ENCODE assay signal across 9 cellular contexts in the genomic region with DNA sequence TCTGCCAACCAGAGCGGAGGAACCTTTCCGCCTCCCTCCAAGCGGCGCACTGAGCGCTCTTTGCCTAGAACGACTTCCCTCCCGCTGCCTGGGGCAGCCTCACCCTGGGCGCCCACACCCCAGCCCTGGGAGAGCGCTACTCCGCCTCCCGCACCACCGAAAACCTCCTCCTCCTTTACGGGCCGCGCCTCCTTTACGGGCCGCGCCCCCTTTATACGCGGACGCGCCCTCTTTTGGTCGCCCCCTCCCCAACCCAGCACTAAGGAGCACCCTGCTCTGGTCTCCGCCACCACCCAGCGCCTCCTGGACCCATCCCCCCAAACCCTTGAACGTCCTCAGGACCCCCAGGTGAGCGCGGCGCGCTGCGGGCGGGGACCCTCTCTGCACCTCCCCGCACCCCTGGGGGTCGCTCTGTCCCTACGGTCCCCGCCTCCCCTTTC. TPM values are rescaled to one million over a fixed set of nuclear protein-coding genes. Genes with fewer than 3 reads are reported as not detected.
DNase-seq lines count a peak whose midpoint lies in the region; ATAC-seq and TF ChIP-seq lines count a peak whose summit lies in the region.
"Had no signal": no experiment of that assay in that cellular context is flagged by ENCODE, and none has a peak within 500 bp of the region (broad histone marks: within the 10 kb centered on the region; RNA-seq: fewer than 3 reads in every experiment).

No MANE protein-coding gene starts in this region.

- TF ChIP-seq POLR2A in thyroid gland (IDR thresholded peaks at IDR 0.05) = no peak

- ATAC-seq in GM23338 (peak; percentile 58), GM19455 (IDR thresholded peaks at IDR 0.05; ENCODE audit: unreplicated experiment) (no peak), HG02840 (IDR thresholded peaks at IDR 0.05; ENCODE audit: low FRiP score, unreplicated experiment) (no peak)
- ATAC-seq: K562 had no signal

- peak overlapping the region; percentile 78 for H3K4me3 Mint-ChIP-seq in GM23338

- H3K4me1 Mint-ChIP-seq in GM23338 = peaks cover 23% of the 10 kb centered on the region

- intact Hi-C loops in colonic mucosa (cut with DNase I) = no loop called here
- intact Hi-C loops in thyroid gland (cut with DNase I) = no loop called here

- H3K27me3 Mint-ChIP-seq in GM23338 (ENCODE audit: insufficient read depth, low read depth, poor library complexity) = peaks cover 33% of the 10 kb centered on the region

- H3K9me2 ChIP-seq in GM23338 (ENCODE audit: insufficient read depth) = no peaks in the 10 kb centered on the region
- H3K9me2 ChIP-seq in neural cell (ENCODE audit: insufficient read depth, low read length) = no peaks in the 10 kb centered on the region

- H3K27ac ChIP-seq in GM23338 (ENCODE audit: low read depth) (no peak overlapping the region), SJSA1 (no peak overlapping the region), colonic mucosa (no peak overlapping the region), neural cell (ENCODE audit: low read length) (peak overlapping the region; percentile 90), thyroid gland (no peak overlapping the region)

- H3K4me2 ChIP-seq in GM23338 (peak overlapping the region; percentile 92), neural cell (ENCODE audit: low read length) (peak overlapping the region; percentile 85)

- peaks cover 14% of the 10 kb centered on the region for H3K4me1 ChIP-seq in GM23338 (ENCODE audit: insufficient read depth)
- H3K4me1 ChIP-seq in SJSA1 (replicated peaks) = peaks cover 24% of the 10 kb centered on the region
- H3K4me1 ChIP-seq in colonic mucosa = no peaks in the 10 kb centered on the region
- H3K4me1 ChIP-seq in thyroid gland = peaks cover 7 to 18% of the 10 kb centered on the region in 2 donors

- H2AFZ ChIP-seq in GM23338 = peak overlapping the region; percentile 91
- H2AFZ ChIP-seq in neural cell (ENCODE audit: low read depth, low read length) = peak overlapping the region; percentile 89

- H3F3A ChIP-seq in GM23338 (replicated peaks; ENCODE audit: low read depth) (no peaks in the 10 kb centered on the region), neural cell (ENCODE audit: insufficient read depth, low read length, poor library complexity, severe bottlenecking) (no peaks in the 10 kb centered on the region)

- TF ChIP-seq RAD21 in neural cell (conservative IDR thresholded peaks at IDR 0.05) = no peak

- H3K27me3 ChIP-seq in GM23338 (ENCODE audit: insufficient read depth) = peaks cover 48% of the 10 kb centered on the region
- peaks cover 89% of the 10 kb centered on the region for H3K27me3 ChIP-seq in SJSA1 (replicated peaks)
- H3K27me3 ChIP-seq in colonic mucosa = peaks cover 40% of the 10 kb centered on the region
- H3K27me3 ChIP-seq in neural cell (ENCODE audit: insufficient read depth, low read depth, low read length) = no peaks in the 10 kb centered on the region
- H3K27me3 ChIP-seq in thyroid gland = peaks cover 9% of the 10 kb centered on the region

- H3K4me3 ChIP-seq in GM23338 = peak overlapping the region; percentile 84
- H3K4me3 ChIP-seq in SJSA1 = peak overlapping the region; percentile 23; the same call in 1 of the 2 replicates
- H3K4me3 ChIP-seq in colonic mucosa = peak overlapping the region; percentile 32
- peak overlapping the region; percentile 97 for H3K4me3 ChIP-seq in neural cell (ENCODE audit: low read length)
- H3K4me3 ChIP-seq in thyroid gland (replicated peaks in 1 of 3) = peak overlapping the region in 1 of 3 donors; percentile 9
- H3K4me3 ChIP-seq: K562 had no signal

- TF ChIP-seq CTCF in GM23338 (conservative IDR thresholded peaks at IDR 0.05; ENCODE audit: low read depth in 2 of 2) (no peak), colonic mucosa (IDR thresholded peaks at IDR 0.05) (no peak), neural cell (IDR thresholded peaks at IDR 0.05; ENCODE audit: poor library complexity, severe bottlenecking) (no peak), thyroid gland (IDR thresholded peaks at IDR 0.05) (no peak)

- H3K9me3 Mint-ChIP-seq in GM23338 = no peaks in the 10 kb centered on the region; the same call in 1 of the 3 replicates

- DNase-seq in GM23338 (ENCODE audit: low spot score) = peak; percentile 76
- no peak for DNase-seq in SJSA1 (ENCODE audit: low read depth in 1 of 2, low spot score in 2 of 2)
- DNase-seq in colonic mucosa = no peak
- DNase-seq in thyroid gland = no peak
- no peak for DNase-seq in HT-29 (ENCODE audit: low spot score)

- no peaks in the 10 kb centered on the region for H3K79me2 ChIP-seq in GM23338 (replicated peaks; ENCODE audit: insufficient read depth)
- peaks cover 58% of the 10 kb centered on the region for H3K79me2 ChIP-seq in neural cell (replicated peaks; ENCODE audit: insufficient read depth, low read length)

- TF ChIP-seq EP300 in neural cell (conservative IDR thresholded peaks at IDR 0.05; ENCODE audit: poor library complexity, severe bottlenecking) = no peak

- no peak overlapping the region for H3K27ac Mint-ChIP-seq in GM23338

- peaks cover 4% of the 10 kb centered on the region; the same call in 1 of the 3 replicates for H3K36me3 Mint-ChIP-seq in GM23338 (ENCODE audit: low read depth)

- H4K20me1 ChIP-seq in GM23338 (replicated peaks; ENCODE audit: insufficient read depth) = no peaks in the 10 kb centered on the region; the same call in 1 of the 2 replicates
- peaks cover 9% of the 10 kb centered on the region for H4K20me1 ChIP-seq in neural cell (ENCODE audit: insufficient read depth)

- H3K9ac ChIP-seq in colonic mucosa (ENCODE audit: low read depth in 2 of 2, low read length in 2 of 2) (peak overlapping the region in 1 of 2 donors; percentile 56), neural cell (ENCODE audit: low read length) (peak overlapping the region; percentile 97)

- H3K36me3 ChIP-seq in GM23338 (ENCODE audit: insufficient read depth) (no peaks in the 10 kb centered on the region), SJSA1 (no peaks in the 10 kb centered on the region), colonic mucosa (no peaks in the 10 kb centered on the region), neural cell (ENCODE audit: insufficient read depth, low read length) (peaks cover 6% of the 10 kb centered on the region), thyroid gland (no peaks in the 10 kb centered on the region)

- no peaks in the 10 kb centered on the region for H3K9me3 ChIP-seq in SJSA1 (replicated peaks)
- no peaks in the 10 kb centered on the region for H3K9me3 ChIP-seq in colonic mucosa
- no peaks in the 10 kb centered on the region for H3K9me3 ChIP-seq in neural cell (ENCODE audit: low read length)
- no peaks in the 10 kb centered on the region for H3K9me3 ChIP-seq in thyroid gland

- 1 to 9% methylated on average over 10 to 24 of the region's 36 CpGs for WGBS in thyroid gland, 2 donors

TF ChIP-seq in GM23338, 12 proteins besides CTCF, POLR2A, EP300 and RAD21:
- TF ChIP-seq POLR2AphosphoS5 (IDR thresholded peaks at IDR 0.05; ENCODE audit: low read depth) (peak; percentile 30; the same call in 1 of the 2 replicates), NANOG (IDR thresholded peaks at IDR 0.05; ENCODE audit: borderline replicate concordance) (no peak)
TF ChIP-seq in GM23338: peak in this region for 1.

TF ChIP-seq in neural cell, 6 proteins besides CTCF, POLR2A, EP300 and RAD21:
- no peak for TF ChIP-seq EZH2 (IDR thresholded peaks at IDR 0.05; ENCODE audit: borderline replicate concordance, insufficient read depth, low read length, poor library complexity, severe bottlenecking)
- no peak for TF ChIP-seq SMC3 (conservative IDR thresholded peaks at IDR 0.05; ENCODE audit: poor library complexity)
- TF ChIP-seq, protein P1, sequence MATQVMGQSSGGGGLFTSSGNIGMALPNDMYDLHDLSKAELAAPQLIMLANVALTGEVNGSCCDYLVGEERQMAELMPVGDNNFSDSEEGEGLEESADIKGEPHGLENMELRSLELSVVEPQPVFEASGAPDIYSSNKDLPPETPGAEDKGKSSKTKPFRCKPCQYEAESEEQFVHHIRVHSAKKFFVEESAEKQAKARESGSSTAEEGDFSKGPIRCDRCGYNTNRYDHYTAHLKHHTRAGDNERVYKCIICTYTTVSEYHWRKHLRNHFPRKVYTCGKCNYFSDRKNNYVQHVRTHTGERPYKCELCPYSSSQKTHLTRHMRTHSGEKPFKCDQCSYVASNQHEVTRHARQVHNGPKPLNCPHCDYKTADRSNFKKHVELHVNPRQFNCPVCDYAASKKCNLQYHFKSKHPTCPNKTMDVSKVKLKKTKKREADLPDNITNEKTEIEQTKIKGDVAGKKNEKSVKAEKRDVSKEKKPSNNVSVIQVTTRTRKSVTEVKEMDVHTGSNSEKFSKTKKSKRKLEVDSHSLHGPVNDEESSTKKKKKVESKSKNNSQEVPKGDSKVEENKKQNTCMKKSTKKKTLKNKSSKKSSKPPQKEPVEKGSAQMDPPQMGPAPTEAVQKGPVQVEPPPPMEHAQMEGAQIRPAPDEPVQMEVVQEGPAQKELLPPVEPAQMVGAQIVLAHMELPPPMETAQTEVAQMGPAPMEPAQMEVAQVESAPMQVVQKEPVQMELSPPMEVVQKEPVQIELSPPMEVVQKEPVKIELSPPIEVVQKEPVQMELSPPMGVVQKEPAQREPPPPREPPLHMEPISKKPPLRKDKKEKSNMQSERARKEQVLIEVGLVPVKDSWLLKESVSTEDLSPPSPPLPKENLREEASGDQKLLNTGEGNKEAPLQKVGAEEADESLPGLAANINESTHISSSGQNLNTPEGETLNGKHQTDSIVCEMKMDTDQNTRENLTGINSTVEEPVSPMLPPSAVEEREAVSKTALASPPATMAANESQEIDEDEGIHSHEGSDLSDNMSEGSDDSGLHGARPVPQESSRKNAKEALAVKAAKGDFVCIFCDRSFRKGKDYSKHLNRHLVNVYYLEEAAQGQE (IDR thresholded peaks at IDR 0.05; ENCODE audit: borderline replicate concordance) = peak; percentile 42
- TF ChIP-seq POLR2AphosphoS5 (IDR thresholded peaks at IDR 0.05) = peak; percentile 80
- TF ChIP-seq TAF1 (IDR thresholded peaks at IDR 0.05; ENCODE audit: low read depth) = peak; percentile 78
- no peak for TF ChIP-seq MXI1 (conservative IDR thresholded peaks at IDR 0.05; ENCODE audit: poor library complexity, severe bottlenecking)

RNA-seq across cellular contexts. Expression of a gene that starts 0.6 kb away (rescaled TPM):
- total RNA-seq in GM23338 (2014; rRNA removed; shearing (Covaris generic)) = 28.7 and 34.5 TPM in 2 replicates
- polyA plus RNA-seq in GM23338 (2016; fragmentation: Nextera tagmentation; extraction: Ambion mirVana) = 16.5 and 17.4 TPM in 2 replicates
- not detected in 2 replicates for total RNA-seq in SJSA1 (2014; rRNA removed; shearing (Covaris generic))
- 1 to 10 TPM; 2.4 to 5.9 TPM for total RNA-seq in colonic mucosa
- polyA plus RNA-seq in neural cell = 847 and 921 TPM in 2 replicates
- polyA minus RNA-seq in neural cell = 536 and 549 TPM in 2 replicates
- under 1 TPM in 2 of 4 donors, not detected in 2; 0.40 to 0.44 TPM for total RNA-seq in thyroid gland
- not detected in 2 replicates for total RNA-seq in HT-29 (2014; rRNA removed; shearing (Covaris generic))
- total RNA-seq: K562 had no signal
- polyA plus RNA-seq: K562 had no signal
